22 cellular contexts compared by ENCODE assay signal in the genomic region with DNA sequence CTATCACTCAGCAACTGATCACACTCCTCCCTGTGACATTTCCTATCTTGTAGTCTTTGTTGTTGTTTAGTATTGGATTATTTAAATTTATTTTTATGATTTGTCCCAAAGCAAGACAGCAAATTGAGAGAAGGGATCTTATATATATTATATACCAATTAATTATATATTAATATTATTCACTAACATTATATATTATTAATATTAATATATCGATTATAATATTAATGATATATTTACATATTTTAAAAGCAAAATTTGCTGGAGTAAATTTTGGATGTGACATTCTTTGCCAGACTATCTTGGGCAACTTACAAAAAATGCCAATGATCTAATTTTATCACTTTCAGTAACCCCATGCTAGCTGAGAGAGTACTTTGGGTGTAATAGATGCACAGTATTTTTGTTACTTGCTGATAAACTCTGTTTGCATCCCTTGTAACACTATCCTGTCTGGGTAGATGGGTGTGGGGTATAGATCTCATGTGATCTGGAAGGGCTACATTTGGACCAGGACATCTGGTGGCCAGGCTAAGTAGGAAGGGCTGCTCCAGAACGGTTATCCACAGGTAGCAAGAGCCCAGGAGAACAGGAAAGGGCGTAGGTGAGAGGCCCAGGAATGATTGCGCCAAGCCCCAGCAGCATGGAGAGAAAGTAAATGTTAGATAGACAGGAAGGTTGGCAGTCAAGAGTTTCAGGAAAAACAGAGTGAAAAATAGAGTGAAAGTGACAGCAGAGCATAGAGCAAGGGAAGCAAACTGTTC.
DNase-seq lines count a peak whose midpoint lies in the region; TF ChIP-seq lines count a peak whose summit lies in the region.
"Had no signal": no experiment of that assay in that cellular context is flagged by ENCODE, and none has a peak within 500 bp of the region (broad histone marks: within the 10 kb centered on the region; RNA-seq: fewer than 3 reads in every experiment).

No MANE protein-coding gene starts in this region.

- no peak overlapping the region for H3K9ac ChIP-seq in H9 (ENCODE audit: extremely low read depth, insufficient read length, low read length)
- H3K9ac ChIP-seq: GM23248, SK-N-SH had no signal

- no peak overlapping the region for H4K91ac ChIP-seq in H9 (ENCODE audit: insufficient read length, low read depth, low read length)

- H3K9me3 ChIP-seq in H9 (ENCODE audit: control insufficient read depth, low read depth, low read length) (no peaks in the 10 kb centered on the region), esophagus muscularis mucosa (no peaks in the 10 kb centered on the region)
- H3K9me3 ChIP-seq: BE2C, SK-N-SH had no signal

- H3K4me1 ChIP-seq in H9 (ENCODE audit: insufficient read depth, low read length) (no peaks in the 10 kb centered on the region; the same call in 1 of the 2 replicates), esophagus muscularis mucosa (no peaks in the 10 kb centered on the region)
- H3K4me1 ChIP-seq: BE2C had no signal

- H3K56ac ChIP-seq in H9 (ENCODE audit: insufficient read length, low read depth, low read length) = no peak overlapping the region

- no peak for TF ChIP-seq POLR2A in esophagus muscularis mucosa (IDR thresholded peaks at IDR 0.05; ENCODE audit: low read depth)

- H2AK5ac ChIP-seq in H9 (ENCODE audit: insufficient read length, low read length) = no peak overlapping the region

- H2BK20ac ChIP-seq in H9 (ENCODE audit: low read depth, low read length, poor library complexity, severe bottlenecking) = no peak overlapping the region

- no peak overlapping the region for H2AFZ ChIP-seq in H9 (ENCODE audit: low read length)
- H2AFZ ChIP-seq: GM23248 had no signal

- peak; percentile 70 for TF ChIP-seq CTCF in H9 (conservative IDR thresholded peaks at IDR 0.05)
- no peak for TF ChIP-seq CTCF in esophagus muscularis mucosa (IDR thresholded peaks at IDR 0.05)
- TF ChIP-seq CTCF in nephron (IDR thresholded peaks at IDR 0.05; ENCODE audit: unreplicated experiment in 3 of 3) = no peak
- TF ChIP-seq CTCF in osteocyte (IDR thresholded peaks at IDR 0.05) = no peak

- H3T11ph ChIP-seq in H9 (ENCODE audit: low read length) = no peak overlapping the region

- H3K79me1 ChIP-seq in H9 (ENCODE audit: insufficient read depth, low read depth, low read length, poor library complexity, severe bottlenecking) = no peaks in the 10 kb centered on the region

- no peak overlapping the region for H3K4me2 ChIP-seq in H9 (ENCODE audit: insufficient read depth, insufficient read length, low read length)
- H3K4me2 ChIP-seq: SK-N-SH had no signal

- no peaks in the 10 kb centered on the region for H3K9me3 Mint-ChIP-seq in H9
- peaks cover 8% of the 10 kb centered on the region for H3K9me3 Mint-ChIP-seq in nephron
- no peaks in the 10 kb centered on the region for H3K9me3 Mint-ChIP-seq in osteocyte (ENCODE audit: unreplicated experiment)

- intact Hi-C loops in esophagus muscularis mucosa (cut with DNase I) = no loop called here

- H2BK5ac ChIP-seq in H9 (ENCODE audit: insufficient read length, low read length) = no peak overlapping the region

- H3K23me2 ChIP-seq in H9 (ENCODE audit: insufficient read length, low read depth, low read length, poor library complexity, severe bottlenecking) = no peaks in the 10 kb centered on the region

- peaks cover 27 to 31% of the 10 kb centered on the region in 2 experiments for H3K4me1 Mint-ChIP-seq in H9
- H3K4me1 Mint-ChIP-seq in nephron = peaks cover 69% of the 10 kb centered on the region
- no peaks in the 10 kb centered on the region for H3K4me1 Mint-ChIP-seq in osteocyte (ENCODE audit: unreplicated experiment)

- H2BK120ac ChIP-seq in H9 (ENCODE audit: low read depth, low read length, poor library complexity, severe bottlenecking) = no peak overlapping the region

- no peak overlapping the region for H3K4me3 ChIP-seq in esophagus muscularis mucosa
- H3K4me3 ChIP-seq: GM23248 had no signal

- H3K79me2 ChIP-seq in H9 (ENCODE audit: insufficient read depth, low read length) = no peaks in the 10 kb centered on the region

- no peak for TF ChIP-seq EP300 in esophagus muscularis mucosa (IDR thresholded peaks at IDR 0.05)

- no peak overlapping the region for H2BK15ac ChIP-seq in H9 (ENCODE audit: low read depth, low read length)

- H3K36me3 Mint-ChIP-seq in H9 (ENCODE audit: insufficient read depth in 1 of 3, low read depth in 3 of 3) (no peaks in the 10 kb centered on the region), nephron (ENCODE audit: low read depth) (peaks cover 4% of the 10 kb centered on the region), osteocyte (ENCODE audit: unreplicated experiment) (no peaks in the 10 kb centered on the region)

- H3K27ac ChIP-seq in H9 (ENCODE audit: insufficient read length, low read depth, low read length) (no peak overlapping the region), esophagus muscularis mucosa (replicated peaks in 1 of 4) (no peak overlapping the region)
- H3K27ac ChIP-seq: GM23248, HL-60, RWPE1 had no signal

- H3K23ac ChIP-seq in H9 (ENCODE audit: insufficient read length, low read depth, low read length) = no peak overlapping the region

- H3K14ac ChIP-seq in H9 (ENCODE audit: insufficient read depth, low read length) = no peak overlapping the region

- H2BK12ac ChIP-seq in H9 (ENCODE audit: insufficient read length, low read depth, low read length) = no peak overlapping the region

- no peaks in the 10 kb centered on the region for H3K36me3 ChIP-seq in esophagus muscularis mucosa
- H3K36me3 ChIP-seq: BE2C had no signal

- H3K27me3 Mint-ChIP-seq in H9 (ENCODE audit: low read depth) (no peaks in the 10 kb centered on the region), nephron (ENCODE audit: low read depth) (peaks cover 6% of the 10 kb centered on the region), osteocyte (ENCODE audit: unreplicated experiment) (peaks cover 4% of the 10 kb centered on the region)

- no peak overlapping the region for H3K4ac ChIP-seq in H9 (ENCODE audit: low read depth, low read length)

- H3K4me3 Mint-ChIP-seq in H9 (no peak overlapping the region), nephron (peak overlapping the region in 2 of 3 experiments; percentile 24 to 57), osteocyte (ENCODE audit: unreplicated experiment) (no peak overlapping the region)

- no peak overlapping the region for H3K18ac ChIP-seq in H9 (ENCODE audit: insufficient read length, low read depth, low read length)

- H4K8ac ChIP-seq in H9 (replicated peaks; ENCODE audit: insufficient read length, low read depth, low read length) = no peak overlapping the region

- H3K27ac Mint-ChIP-seq in H9 = no peak overlapping the region
- peak overlapping the region; percentile 19 to 61 (median 29) for H3K27ac Mint-ChIP-seq in nephron
- H3K27ac Mint-ChIP-seq in osteocyte (ENCODE audit: unreplicated experiment) = no peak overlapping the region

- no peaks in the 10 kb centered on the region for H3K27me3 ChIP-seq in H9 (ENCODE audit: insufficient read depth, low read length)
- H3K27me3 ChIP-seq in esophagus muscularis mucosa = no peaks in the 10 kb centered on the region
- H3K27me3 ChIP-seq: BE2C had no signal

- no CpG with 5 or more reads among the region's 4 CpGs for WGBS in H9 (ENCODE audit: extremely low coverage, insufficient read length, low lambda C conversion rate)
- WGBS in esophagus muscularis mucosa = 92% methylated on average over 4 of the region's 4 CpGs

- H4K5ac ChIP-seq in H9 (ENCODE audit: insufficient read length, low read depth, low read length) = no peak overlapping the region

- H4K20me1 ChIP-seq in H9 (ENCODE audit: control insufficient read depth, insufficient read depth, insufficient read length) = no peaks in the 10 kb centered on the region

- peak; percentile 80 for DNase-seq in H9
- peak; percentile 73 for DNase-seq in NCI-H526 treated with DMSO at 0.1 percent for 48 hours (lab: John Stamatoyannopoulos, UW)
- DNase-seq in esophagus muscularis mucosa (ENCODE audit: extremely low spot score) = peak; percentile 89
- DNase-seq in epidermal melanocyte (ENCODE audit: insufficient read length, low spot score) = no peak
- DNase-seq in NCI-H2081 treated with DMSO at 0.1 percent for 48 hours (lab: John Stamatoyannopoulos, UW) = no peak
- no peak for DNase-seq in A172 (ENCODE audit: low spot score)
- DNase-seq in osteocyte (ENCODE audit: extremely low spot score, unreplicated experiment) = no peak
- DNase-seq: BE2C, COR-L47, DMS79, GM23248, KG1, NCI-H1092 treated with DMSO at 0.1 percent for 48 hours, NCI-H1436 treated with DMSO at 0.1 percent for 48 hours, NCI-H1930, NCI-H345, NCI-H524 treated with DMSO at 0.1 percent for 48 hours, SIG-M5, SK-N-SH had no signal

Comparison
In these comparisons a context has a peak if more than half of its experiments do, and no peak if none do; other contexts are left out.
1. DNase-seq: peak in H9 (single experiment), NCI-H526 treated with DMSO at 0.1 percent for 48 hours (single experiment) and esophagus muscularis mucosa (single experiment); none in epidermal melanocyte (single experiment), NCI-H2081 treated with DMSO at 0.1 percent for 48 hours (single experiment), A172 (single experiment) and osteocyte (single experiment).
2. H3K27ac Mint-ChIP-seq: peak in nephron (3 of 3); none in H9 (0 of 3) and osteocyte (single experiment).
3. H3K4me3 Mint-ChIP-seq: peak in nephron (2 of 3); none in H9 (0 of 2) and osteocyte (single experiment).